29 cellular contexts compared by ENCODE assay signal in the genomic region with DNA sequence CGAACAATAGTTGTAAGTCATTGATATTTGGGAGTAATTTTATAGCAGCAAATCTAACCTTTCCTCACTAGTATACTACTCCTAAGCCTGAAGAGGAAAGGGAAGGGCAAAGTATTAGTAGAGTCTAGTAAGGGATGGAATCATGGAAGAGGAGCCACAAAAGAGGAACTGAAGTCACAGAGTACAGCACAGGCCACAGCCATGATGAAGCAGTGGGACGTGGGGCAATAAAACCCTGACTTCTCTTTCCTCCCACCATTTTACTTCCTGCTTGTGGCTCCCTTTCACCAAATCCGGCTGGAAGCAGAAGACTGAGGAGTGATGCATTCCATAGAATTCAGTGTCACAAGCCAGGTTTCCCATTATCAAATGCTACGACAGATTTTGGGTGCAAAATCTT. TPM values are rescaled to one million over a fixed set of nuclear protein-coding genes. Genes with fewer than 3 reads are reported as not detected.
"Had no signal": no experiment of that assay in that cellular context is flagged by ENCODE, and none has a peak within 500 bp of the region (broad histone marks: within the 10 kb centered on the region; RNA-seq: fewer than 3 reads in every experiment).

No MANE protein-coding gene starts in this region.

- H3K4me3 ChIP-seq: Peyer's patch, SJCRH30 had no signal

- H3K27ac ChIP-seq: Peyer's patch, RWPE1, SJCRH30, VCaP had no signal

- H3K9me2 ChIP-seq: SK-N-SH had no signal

- H3K27me3 ChIP-seq: Peyer's patch, SJCRH30 had no signal

- H3K4me2 ChIP-seq: SK-N-SH had no signal

- FAIRE-seq: colon had no signal

- H3K4me3 Mint-ChIP-seq: activated CD4-positive, alpha-beta memory T cell treated with anti-CD3 and anti-CD28 coated beads for 36 hours; activated CD4-positive, alpha-beta T cell treated with anti-CD3 and anti-CD28 coated beads, Interleukin-2, amount 10 ng/mL, durations not matched to agents 7 days and 5 days; activated naive CD4-positive, alpha-beta T cell treated with anti-CD3 and anti-CD28 coated beads, Interleukin-2, amount 10 ng/mL, durations not matched to agents 7 days and 5 days; activated naive CD8-positive, alpha-beta T cell treated with anti-CD3 and anti-CD28 coated beads for 36 hours; activated T-helper 17 cell treated with anti-CD3 and anti-CD28 coated beads, Interleukin-2, amount 50 U/mL, for 72 hours; T-helper 17 cell had no signal

- ATAC-seq: activated T-helper 17 cell treated with anti-CD3 and anti-CD28 coated beads, Interleukin-2, amount 50 U/mL, for 72 hours; T-helper 17 cell had no signal

- H3K9me3 ChIP-seq: Peyer's patch, SJCRH30, SK-N-SH had no signal

- H3K27me3 Mint-ChIP-seq: activated naive CD4-positive, alpha-beta T cell treated with anti-CD3 and anti-CD28 coated beads, Interleukin-2, amount 10 ng/mL, durations not matched to agents 7 days and 5 days had no signal

- H3K9me3 Mint-ChIP-seq: activated CD4-positive, alpha-beta memory T cell treated with anti-CD3 and anti-CD28 coated beads for 36 hours; activated CD4-positive, alpha-beta T cell treated with anti-CD3 and anti-CD28 coated beads, Interleukin-2, amount 10 ng/mL, durations not matched to agents 7 days and 5 days; activated naive CD4-positive, alpha-beta T cell treated with anti-CD3 and anti-CD28 coated beads, Interleukin-2, amount 10 ng/mL, durations not matched to agents 7 days and 5 days; activated naive CD8-positive, alpha-beta T cell treated with anti-CD3 and anti-CD28 coated beads for 36 hours; activated T-helper 17 cell treated with anti-CD3 and anti-CD28 coated beads, Interleukin-2, amount 50 U/mL, for 72 hours had no signal

- H3K9ac ChIP-seq: SK-N-SH had no signal

- H3K4me1 Mint-ChIP-seq: activated CD4-positive, alpha-beta T cell treated with anti-CD3 and anti-CD28 coated beads, Interleukin-2, amount 10 ng/mL, durations not matched to agents 7 days and 5 days; activated naive CD4-positive, alpha-beta T cell treated with anti-CD3 and anti-CD28 coated beads, Interleukin-2, amount 10 ng/mL, durations not matched to agents 7 days and 5 days; activated naive CD8-positive, alpha-beta T cell treated with anti-CD3 and anti-CD28 coated beads for 36 hours; activated T-helper 17 cell treated with anti-CD3 and anti-CD28 coated beads, Interleukin-2, amount 50 U/mL, for 72 hours; T-helper 17 cell had no signal

- H3K36me3 ChIP-seq: Peyer's patch, SJCRH30 had no signal

- H3K27ac Mint-ChIP-seq: activated CD4-positive, alpha-beta memory T cell treated with anti-CD3 and anti-CD28 coated beads for 36 hours; activated CD4-positive, alpha-beta T cell treated with anti-CD3 and anti-CD28 coated beads, Interleukin-2, amount 10 ng/mL, durations not matched to agents 7 days and 5 days; activated naive CD4-positive, alpha-beta T cell treated with anti-CD3 and anti-CD28 coated beads, Interleukin-2, amount 10 ng/mL, durations not matched to agents 7 days and 5 days; activated naive CD8-positive, alpha-beta T cell treated with anti-CD3 and anti-CD28 coated beads for 36 hours; activated T-helper 17 cell treated with anti-CD3 and anti-CD28 coated beads, Interleukin-2, amount 50 U/mL, for 72 hours; T-helper 17 cell had no signal

- H3K4me1 ChIP-seq: Peyer's patch, SJCRH30 had no signal

- DNase-seq: activated CD4-positive, alpha-beta memory T cell treated with anti-CD3 and anti-CD28 coated beads for 36 hours; activated CD4-positive, alpha-beta T cell treated with anti-CD3 and anti-CD28 coated beads, Interleukin-2, amount 10 ng/mL, durations not matched to agents 7 days and 5 days; activated CD4-positive, CD25-positive, alpha-beta regulatory T cell; activated CD8-positive, alpha-beta memory T cell treated with anti-CD3 and anti-CD28 coated beads for 24 hours; activated gamma-delta T cell treated with Interleukin-2 at 50 U/mL for 16 hours; activated naive CD4-positive, alpha-beta T cell treated with anti-CD3 and anti-CD28 coated beads, Interleukin-2, amount 10 ng/mL, durations not matched to agents 7 days and 5 days; activated naive CD8-positive, alpha-beta T cell treated with anti-CD3 and anti-CD28 coated beads for 36 hours; activated T-cell treated with anti-CD3 and anti-CD28 coated beads for 4 hours; activated T-cell treated with anti-CD3 and anti-CD28 coated beads, Interleukin-2, amount 50 U/mL, for 48 hours; cerebellar nuclear complex; NCI-H1048; NCI-H146; NCI-H187 treated with DMSO at 0.1 percent for 48 hours; NCI-H2081 treated with DMSO at 0.1 percent for 48 hours; NCI-H2227 treated with DMSO at 0.1 percent for 48 hours; NCI-H526; NCI-H82; Peyer's patch; Right ventricle myocardium superior; SJCRH30; SK-N-SH; T-helper 17 cell; T1000 had no signal

- H3K36me3 Mint-ChIP-seq: activated CD4-positive, alpha-beta memory T cell treated with anti-CD3 and anti-CD28 coated beads for 36 hours; activated naive CD4-positive, alpha-beta T cell treated with anti-CD3 and anti-CD28 coated beads, Interleukin-2, amount 10 ng/mL, durations not matched to agents 7 days and 5 days had no signal

RNA-seq across cellular contexts. Expression of gene CABCOCO1, which starts 58.7 kb away (rescaled TPM):
- total RNA-seq: activated CD4-positive, alpha-beta memory T cell treated with anti-CD3 and anti-CD28 coated beads for 36 hours; activated CD4-positive, alpha-beta T cell treated with anti-CD3 and anti-CD28 coated beads, Interleukin-2, amount 10 ng/mL, durations not matched to agents 7 days and 5 days; activated naive CD8-positive, alpha-beta T cell treated with anti-CD3 and anti-CD28 coated beads for 36 hours; activated T-helper 17 cell treated with anti-CD3 and anti-CD28 coated beads, Interleukin-2, amount 50 U/mL, for 72 hours; cardiac septum; OCI-LY7; Peyer's patch; Right ventricle myocardium superior; SJCRH30; T-helper 17 cell had no signal
